24 cellular contexts compared by ENCODE assay signal in the genomic region with DNA sequence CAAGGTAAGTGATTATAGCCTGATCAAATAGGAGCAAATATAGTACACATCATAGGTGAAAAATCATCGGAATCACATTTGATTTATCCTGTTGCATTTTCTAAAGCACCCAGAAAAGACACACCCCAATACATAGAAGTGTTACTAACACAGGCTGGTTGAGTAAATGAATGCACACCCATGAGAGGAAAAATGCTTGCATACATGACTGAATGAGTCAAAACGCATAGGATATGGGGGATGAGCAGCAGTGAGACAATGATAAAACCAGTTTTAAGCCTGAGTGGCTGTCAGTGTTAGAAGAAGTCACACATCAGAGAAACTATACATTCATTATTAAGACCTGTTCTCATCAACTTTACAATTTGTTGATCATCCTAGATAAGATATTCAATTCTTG.
"Had no signal": no experiment of that assay in that cellular context is flagged by ENCODE, and none has a peak within 500 bp of the region (broad histone marks: within the 10 kb centered on the region; RNA-seq: fewer than 3 reads in every experiment).

No MANE protein-coding gene starts in this region.

- H3K4me2 ChIP-seq: neural progenitor cell had no signal

- H2AFZ ChIP-seq: neural progenitor cell, parathyroid adenoma had no signal

- H3K79me2 ChIP-seq: parathyroid adenoma had no signal

- DNase-seq: occipital lobe; ovary; posterior cingulate gyrus; psoas muscle; right cardiac atrium; right lobe of liver; sigmoid colon; small intestine; stimulated activated CD4-positive, alpha-beta T cell treated with anti-CD3 and anti-CD28 coated beads, Interleukin-15, amount 100 ng/mL, for 24 hours; stimulated activated CD4-positive, alpha-beta T cell treated with anti-CD3 and anti-CD28 coated beads, Interleukin-2, amount 100 ng/mL, for 24 hours; stimulated activated CD4-positive, alpha-beta T cell treated with anti-CD3 and anti-CD28 coated beads, Interleukin-2, amount 100 ng/mL, for 48 hours; stimulated activated CD4-positive, alpha-beta T cell treated with anti-CD3 and anti-CD28 coated beads, Interleukin-4, amount 100 ng/mL, for 24 hours; stimulated activated naive B cell treated with anti-CD40 and anti-IgM and Interleukin-4, amounts not matched to agents 10 μg/mL and 1 μg/mL and 100 μg/mL, for 72 hours; stimulated activated naive CD4-positive, alpha-beta T cell treated with Interleukin-2 at 50 U/mL for 16 hours; stomach; thyroid gland; trophoblast cell; upper lobe of left lung had no signal

- H3K9me3 ChIP-seq: ovary, psoas muscle, right lobe of liver, sigmoid colon, stomach, thoracic aorta, thyroid gland, tibial nerve, upper lobe of left lung, vagina had no signal

- H3K9ac ChIP-seq: neural progenitor cell, parathyroid adenoma had no signal

- ATAC-seq: psoas muscle; right cardiac atrium; right lobe of liver; stimulated activated effector memory CD8-positive, alpha-beta T cell treated with anti-CD3 and anti-CD28 coated beads, Interleukin-12 subunit alpha, Interleukin-12 subunit beta, amount 100 ng/mL, for 72 hours; stimulated activated naive B cell treated with anti-CD40 and anti-IgM and Interleukin-4, amounts not matched to agents 10 μg/mL and 1 μg/mL and 100 μg/mL, for 72 hours had no signal

- H3K27me3 ChIP-seq: neural progenitor cell, ovary, right lobe of liver, sigmoid colon, stomach, thyroid gland, tibial nerve, upper lobe of left lung, vagina had no signal

- H3K4me3 ChIP-seq: neural progenitor cell, ovary, psoas muscle, right lobe of liver, sigmoid colon, stomach, thoracic aorta, thyroid gland, tibial nerve, upper lobe of left lung, vagina had no signal

- H3K4me1 ChIP-seq: neural progenitor cell, parathyroid adenoma, psoas muscle, right lobe of liver, sigmoid colon, stomach, thyroid gland, tibial nerve, upper lobe of left lung, vagina had no signal

- H3K36me3 ChIP-seq: neural progenitor cell, ovary, right lobe of liver, sigmoid colon, stomach, thoracic aorta, thyroid gland, tibial nerve, upper lobe of left lung, vagina had no signal

- H3K27ac ChIP-seq: neural progenitor cell, ovary, parathyroid adenoma, psoas muscle, right lobe of liver, sigmoid colon, stomach, thoracic aorta, thyroid gland, tibial nerve, upper lobe of left lung, vagina had no signal
